Comparison of ENCODE assay signal across 8 cellular contexts in genomic region chr1:235866913-235867850, GRCh38. TPM values are rescaled to one million over a fixed set of nuclear protein-coding genes. Genes with fewer than 3 reads are reported as not detected.
DNase-seq lines count a peak whose midpoint lies in the region; ATAC-seq, FAIRE-seq and TF ChIP-seq lines count a peak whose summit lies in the region.

No MANE protein-coding gene starts in this region.

- TF ChIP-seq CTCF in DND-41 (IDR thresholded peaks at IDR 0.05; ENCODE audit: borderline replicate concordance, extremely low read depth, low read length, poor library complexity, severe bottlenecking), result no peak

- H3K4me1 Mint-ChIP-seq in activated T-helper 1 cell treated with anti-CD3 and anti-CD28 coated beads, Interleukin-12 subunit alpha, Interleukin-12 subunit beta, Interleukin-2, Interleukin-4 antibody, amounts not matched to agents 30 ng/mL and 10 ng/mL and 1 ng/mL, durations not matched to agents 14 hours and 24 hours and 36 hours (ENCODE audit: low read depth), result peaks cover 57% of the 10 kb centered on the region
- H3K4me1 Mint-ChIP-seq in naive thymus-derived CD4-positive, alpha-beta T cell, result peaks cover 32 to 55% (median 51%) of the 10 kb centered on the region in 7 donors
- H3K4me1 Mint-ChIP-seq in stimulated activated memory B cell treated with anti-CD40 and anti-IgM and Interleukin-4, amounts not matched to agents 10 μg/mL and 1 μg/mL and 100 μg/mL, for 72 hours, result peaks cover 58% of the 10 kb centered on the region

- intact Hi-C loops in activated T-helper 1 cell treated with anti-CD3 and anti-CD28 coated beads, Interleukin-12 subunit alpha, Interleukin-12 subunit beta, Interleukin-2, Interleukin-4 antibody, amounts not matched to agents 30 ng/mL and 10 ng/mL and 1 ng/mL, durations not matched to agents 14 hours and 24 hours and 36 hours (cut with micrococcal nuclease), result loop anchor here (1.0 to 5.0 kb wide), 12 partner anchors 9 to 1260 kb away; partner anchors contain the start of genes ARID4B, B3GALNT2, EDARADD and GGPS1
- intact Hi-C loops in naive thymus-derived CD4-positive, alpha-beta T cell (cut with micrococcal nuclease), result loop anchor here (1.0 to 5.0 kb wide), 22 partner anchors 19 to 1495 kb away; partner anchors contain the start of genes ARID4B (in 2 of the 2), B3GALNT2 (in 2 of the 2), GGPS1 (in 2 of the 2) and COA6 (in 1 of the 2)

- DNase-seq in DND-41 (peak; percentile 97), Karpas-422 (peak; percentile 98), RCC 7860 (ENCODE audit: low spot score) (peak; percentile 80), fibroblast of gingiva (ENCODE audit: low read depth) (peak; percentile 91)
- peak; percentile 99 for DNase-seq in activated T-helper 1 cell treated with anti-CD3 and anti-CD28 coated beads, Interleukin-12 subunit alpha, Interleukin-12 subunit beta, Interleukin-2, Interleukin-4 antibody, amounts not matched to agents 30 ng/mL and 10 ng/mL and 1 ng/mL, durations not matched to agents 14 hours and 24 hours and 36 hours (ENCODE audit: low spot score)
- peak; percentile 97 to 100 (median 99) for DNase-seq in naive thymus-derived CD4-positive, alpha-beta T cell

- H4K20me1 ChIP-seq in DND-41 (ENCODE audit: insufficient read depth, low read length), result no peaks in the 10 kb centered on the region; the same call in 1 of the 2 replicates
- H4K20me1 ChIP-seq in Karpas-422 (ENCODE audit: insufficient read depth, low read depth, low read length), result no peaks in the 10 kb centered on the region

- no peak for FAIRE-seq in RCC 7860 (lab: Jason Lieb, UNC)

- no peaks in the 10 kb centered on the region for H3K9me3 Mint-ChIP-seq in activated T-helper 1 cell treated with anti-CD3 and anti-CD28 coated beads, Interleukin-12 subunit alpha, Interleukin-12 subunit beta, Interleukin-2, Interleukin-4 antibody, amounts not matched to agents 30 ng/mL and 10 ng/mL and 1 ng/mL, durations not matched to agents 14 hours and 24 hours and 36 hours
- peaks cover 0 to 2% (median 0%) of the 10 kb centered on the region in 11 donors for H3K9me3 Mint-ChIP-seq in naive thymus-derived CD4-positive, alpha-beta T cell
- no peaks in the 10 kb centered on the region for H3K9me3 Mint-ChIP-seq in stimulated activated memory B cell treated with anti-CD40 and anti-IgM and Interleukin-4, amounts not matched to agents 10 μg/mL and 1 μg/mL and 100 μg/mL, for 72 hours

- H3K4me3 ChIP-seq in DND-41 (ENCODE audit: low read depth in 1 of 2, low read length in 2 of 2) (peak overlapping the region; percentile 63), Karpas-422 (ENCODE audit: low read length) (peak overlapping the region; percentile 73)
- H3K4me3 ChIP-seq in naive thymus-derived CD4-positive, alpha-beta T cell (ENCODE audit: low read length), result peak overlapping the region; percentile 89

- POLR2A ChIA-PET in naive thymus-derived CD4-positive, alpha-beta T cell (lab: Charles Lee), result interaction anchor here (0.7 to 3.2 kb wide), 14 partner anchors 9 to 363 kb away, joined by 3 to 22 read pairs (median 5); partner anchors contain the start of gene B3GALNT2

- H3K9ac ChIP-seq in DND-41 (ENCODE audit: low read depth, low read length) (peak overlapping the region; percentile 68), Karpas-422 (ENCODE audit: low read length) (peak overlapping the region; percentile 80)

- CTCF ChIA-PET in naive thymus-derived CD4-positive, alpha-beta T cell (lab: Charles Lee), result interaction anchor here (1.6 to 3.2 kb wide), 3 partner anchors 11 to 105 kb away, joined by 4 to 41 read pairs (median 4); no protein-coding TSS in a partner anchor

- peak overlapping the region; percentile 98 for H3K27ac Mint-ChIP-seq in activated T-helper 1 cell treated with anti-CD3 and anti-CD28 coated beads, Interleukin-12 subunit alpha, Interleukin-12 subunit beta, Interleukin-2, Interleukin-4 antibody, amounts not matched to agents 30 ng/mL and 10 ng/mL and 1 ng/mL, durations not matched to agents 14 hours and 24 hours and 36 hours
- H3K27ac Mint-ChIP-seq in naive thymus-derived CD4-positive, alpha-beta T cell, result peak overlapping the region; percentile 93 to 100 (median 98)
- H3K27ac Mint-ChIP-seq in stimulated activated memory B cell treated with anti-CD40 and anti-IgM and Interleukin-4, amounts not matched to agents 10 μg/mL and 1 μg/mL and 100 μg/mL, for 72 hours, result peak overlapping the region; percentile 96

- H3K9me2 ChIP-seq in Karpas-422 (replicated peaks; ENCODE audit: insufficient read depth, low read length), result no peaks in the 10 kb centered on the region

- H3K27me3 ChIP-seq in DND-41 (ENCODE audit: insufficient read depth, low read length, poor library complexity) (peaks cover 27% of the 10 kb centered on the region), Karpas-422 (ENCODE audit: low read length) (no peaks in the 10 kb centered on the region)
- no peaks in the 10 kb centered on the region for H3K27me3 ChIP-seq in naive thymus-derived CD4-positive, alpha-beta T cell (ENCODE audit: control insufficient read depth in 2 of 2, insufficient read depth in 2 of 2, low read length in 2 of 2)

- peaks cover 29% of the 10 kb centered on the region for H3K36me3 Mint-ChIP-seq in activated T-helper 1 cell treated with anti-CD3 and anti-CD28 coated beads, Interleukin-12 subunit alpha, Interleukin-12 subunit beta, Interleukin-2, Interleukin-4 antibody, amounts not matched to agents 30 ng/mL and 10 ng/mL and 1 ng/mL, durations not matched to agents 14 hours and 24 hours and 36 hours (ENCODE audit: low read depth)
- peaks cover 0 to 6% (median 0%) of the 10 kb centered on the region in 5 donors for H3K36me3 Mint-ChIP-seq in naive thymus-derived CD4-positive, alpha-beta T cell
- H3K36me3 Mint-ChIP-seq in stimulated activated memory B cell treated with anti-CD40 and anti-IgM and Interleukin-4, amounts not matched to agents 10 μg/mL and 1 μg/mL and 100 μg/mL, for 72 hours, result peaks cover 15% of the 10 kb centered on the region

- H3K9me3 ChIP-seq in DND-41 (ENCODE audit: insufficient read depth, low read length, severe bottlenecking) (no peaks in the 10 kb centered on the region), Karpas-422 (ENCODE audit: low read length) (no peaks in the 10 kb centered on the region)
- H3K9me3 ChIP-seq in naive thymus-derived CD4-positive, alpha-beta T cell (ENCODE audit: control insufficient read depth in 2 of 3, low read length in 3 of 3), result no peaks in the 10 kb centered on the region

- H3K4me3 Mint-ChIP-seq in activated T-helper 1 cell treated with anti-CD3 and anti-CD28 coated beads, Interleukin-12 subunit alpha, Interleukin-12 subunit beta, Interleukin-2, Interleukin-4 antibody, amounts not matched to agents 30 ng/mL and 10 ng/mL and 1 ng/mL, durations not matched to agents 14 hours and 24 hours and 36 hours, result peak overlapping the region; percentile 98
- H3K4me3 Mint-ChIP-seq in naive thymus-derived CD4-positive, alpha-beta T cell, result peak overlapping the region; percentile 84 to 99 (median 96)
- H3K4me3 Mint-ChIP-seq in stimulated activated memory B cell treated with anti-CD40 and anti-IgM and Interleukin-4, amounts not matched to agents 10 μg/mL and 1 μg/mL and 100 μg/mL, for 72 hours, result peak overlapping the region; percentile 95

- no peaks in the 10 kb centered on the region for H3K79me2 ChIP-seq in DND-41 (ENCODE audit: insufficient read depth, low read length)
- no peaks in the 10 kb centered on the region for H3K79me2 ChIP-seq in Karpas-422 (ENCODE audit: low read length)

- H3K36me3 ChIP-seq in DND-41 (ENCODE audit: insufficient read depth, low read length) (no peaks in the 10 kb centered on the region), Karpas-422 (ENCODE audit: insufficient read depth, low read length) (no peaks in the 10 kb centered on the region)
- H3K36me3 ChIP-seq in naive thymus-derived CD4-positive, alpha-beta T cell (ENCODE audit: control insufficient read depth in 2 of 3, insufficient read depth in 3 of 3, low read length in 3 of 3), result peaks cover 0 to 5% (median 0%) of the 10 kb centered on the region in 3 experiments

- H3K4me2 ChIP-seq in DND-41 (ENCODE audit: insufficient read depth, low read length) (peak overlapping the region; percentile 100), Karpas-422 (ENCODE audit: low read depth, low read length, poor library complexity, severe bottlenecking) (peak overlapping the region; percentile 99)

- H3K27me3 Mint-ChIP-seq in activated T-helper 1 cell treated with anti-CD3 and anti-CD28 coated beads, Interleukin-12 subunit alpha, Interleukin-12 subunit beta, Interleukin-2, Interleukin-4 antibody, amounts not matched to agents 30 ng/mL and 10 ng/mL and 1 ng/mL, durations not matched to agents 14 hours and 24 hours and 36 hours (ENCODE audit: insufficient read depth), result no peaks in the 10 kb centered on the region
- H3K27me3 Mint-ChIP-seq in naive thymus-derived CD4-positive, alpha-beta T cell, result no peaks in the 10 kb centered on the region
- H3K27me3 Mint-ChIP-seq in stimulated activated memory B cell treated with anti-CD40 and anti-IgM and Interleukin-4, amounts not matched to agents 10 μg/mL and 1 μg/mL and 100 μg/mL, for 72 hours, result no peaks in the 10 kb centered on the region

- H2AFZ ChIP-seq in DND-41 (ENCODE audit: low read depth, low read length) (peak overlapping the region; percentile 79), Karpas-422 (ENCODE audit: low read length) (peak overlapping the region; percentile 87)

- ATAC-seq in DND-41 (ENCODE audit: insufficient read depth, low read depth), result peak; percentile 86
- ATAC-seq in GM21825 (IDR thresholded peaks at IDR 0.05; ENCODE audit: unreplicated experiment), result peak; percentile 72
- ATAC-seq in naive thymus-derived CD4-positive, alpha-beta T cell, result peak; percentile 85
- ATAC-seq in stimulated activated memory B cell treated with anti-CD40 and anti-IgM and Interleukin-4, amounts not matched to agents 10 μg/mL and 1 μg/mL and 100 μg/mL, for 72 hours, result peak; percentile 90

- H3K27ac ChIP-seq in DND-41 (ENCODE audit: low read length) (peak overlapping the region; percentile 65), Karpas-422 (ENCODE audit: low read length) (peak overlapping the region; percentile 3; the same call in 1 of the 2 replicates)
- H3K27ac ChIP-seq in naive thymus-derived CD4-positive, alpha-beta T cell (ENCODE audit: low read depth, low read length), result peak overlapping the region; percentile 99

- peaks cover 26% of the 10 kb centered on the region for H3K4me1 ChIP-seq in DND-41 (ENCODE audit: insufficient read depth, low read length)
- peaks cover 21% of the 10 kb centered on the region for H3K4me1 ChIP-seq in Karpas-422 (ENCODE audit: low read length)
- peaks cover 25 to 31% of the 10 kb centered on the region in 2 donors for H3K4me1 ChIP-seq in naive thymus-derived CD4-positive, alpha-beta T cell (ENCODE audit: control insufficient read depth in 2 of 2, insufficient read depth in 2 of 2, low read length in 2 of 2)

RNA-seq across cellular contexts. Expression of gene LYST, which starts 0.5 kb away (rescaled TPM):
- total RNA-seq in Karpas-422 (2014; rRNA removed; shearing (Covaris generic); ENCODE audit: low replicate concordance), result 4.8 and 7.8 TPM in 2 replicates
- total RNA-seq in activated T-helper 1 cell treated with anti-CD3 and anti-CD28 coated beads, Interleukin-12 subunit alpha, Interleukin-12 subunit beta, Interleukin-2, Interleukin-4 antibody, amounts not matched to agents 30 ng/mL and 10 ng/mL and 1 ng/mL, durations not matched to agents 14 hours and 24 hours and 36 hours, result 144 and 145 TPM in 2 replicates
- total RNA-seq in naive thymus-derived CD4-positive, alpha-beta T cell, result 10 to 100 TPM; 24.8 to 98.1 (median 30.9) TPM
- polyA plus RNA-seq in naive thymus-derived CD4-positive, alpha-beta T cell, result 1 to 10 TPM; 5.7 to 5.9 TPM

Comparison
In these comparisons a context has a peak if more than half of its experiments do, and no peak if none do; other contexts are left out.
1. Peak in every context shown above with its lines: DNase-seq, ATAC-seq, H3K4me3 ChIP-seq and H3K27ac ChIP-seq.
2. H3K27ac ChIP-seq: peak in every context shown above with its lines; median percentile 99 in naive thymus-derived CD4-positive, alpha-beta T cell; 65 in DND-41; 3 in Karpas-422.